ENCODE assay signal across 9 cellular contexts in the genomic region with DNA sequence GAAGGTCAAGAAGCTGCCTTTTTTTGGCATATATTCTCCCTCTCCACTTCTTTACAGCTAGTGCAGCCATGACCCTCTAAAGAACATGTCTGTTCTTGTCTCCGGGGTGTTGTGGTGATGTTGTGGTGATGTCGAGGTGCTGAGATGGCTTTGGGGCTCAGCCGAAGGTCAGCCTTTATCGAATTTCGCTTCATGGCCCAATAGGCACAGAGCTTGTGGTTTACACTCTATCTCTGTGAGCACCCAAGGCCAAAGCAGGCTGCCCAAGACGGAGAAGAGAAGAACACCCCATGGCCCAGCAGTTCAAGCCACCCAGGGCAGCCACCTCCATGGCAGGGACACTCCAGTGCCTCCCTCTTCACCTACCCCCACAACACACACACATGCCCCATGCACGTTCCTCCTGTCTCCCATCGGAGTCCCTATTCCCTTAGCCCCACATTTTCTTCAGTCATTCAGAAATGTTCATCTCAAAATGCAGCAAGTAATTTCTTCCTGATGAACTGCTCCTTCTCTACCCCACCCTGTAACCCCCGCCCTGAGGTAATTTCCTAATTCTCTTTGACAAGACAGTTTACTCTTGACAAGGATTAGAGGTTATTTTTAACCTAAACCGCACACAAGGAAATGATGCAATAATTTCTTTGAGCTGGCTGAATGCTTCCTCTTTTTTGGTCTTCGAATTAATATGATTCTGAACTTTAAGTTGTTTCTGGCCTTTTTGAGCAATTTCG. TPM values are rescaled to one million over a fixed set of nuclear protein-coding genes. Genes with fewer than 3 reads are reported as not detected.
DNase-seq lines count a peak whose midpoint lies in the region; ATAC-seq and TF ChIP-seq lines count a peak whose summit lies in the region.
"Had no signal": no experiment of that assay in that cellular context is flagged by ENCODE, and none has a peak within 500 bp of the region (broad histone marks: within the 10 kb centered on the region; RNA-seq: fewer than 3 reads in every experiment).

No MANE protein-coding gene starts in this region.

- H2BK120ac ChIP-seq in H9 (ENCODE audit: low read depth, low read length, poor library complexity, severe bottlenecking), result no peak overlapping the region

- H3K56ac ChIP-seq in H9 (ENCODE audit: insufficient read length, low read depth, low read length), result no peak overlapping the region

- no peaks in the 10 kb centered on the region for H3K79me1 ChIP-seq in H9 (ENCODE audit: insufficient read depth, low read depth, low read length, poor library complexity, severe bottlenecking)

- peaks cover 5% of the 10 kb centered on the region; the same call in 1 of the 2 replicates for H3F3A ChIP-seq in Loucy (ENCODE audit: low read depth)

- H3K4me2 ChIP-seq in H9 (ENCODE audit: insufficient read depth, insufficient read length, low read length) (no peak overlapping the region), Loucy (ENCODE audit: low read depth, low read length, poor library complexity, severe bottlenecking) (peak overlapping the region; percentile 64)

- H3K9me3 Mint-ChIP-seq in activated T-cell treated with anti-CD3 and anti-CD28 coated beads, Interleukin-2, amount 50 U/mL, for 24 hours, result no peaks in the 10 kb centered on the region
- no peaks in the 10 kb centered on the region for H3K9me3 Mint-ChIP-seq in H9
- H3K9me3 Mint-ChIP-seq in central memory CD8-positive, alpha-beta T cell, result no peaks in the 10 kb centered on the region

- no peaks in the 10 kb centered on the region for H3K27me3 ChIP-seq in H9 (ENCODE audit: insufficient read depth, low read length)
- no peaks in the 10 kb centered on the region for H3K27me3 ChIP-seq in Loucy (ENCODE audit: insufficient read depth, low read length, poor library complexity, severe bottlenecking)

- H3K4me1 Mint-ChIP-seq in activated T-cell treated with anti-CD3 and anti-CD28 coated beads, Interleukin-2, amount 50 U/mL, for 24 hours (ENCODE audit: low read depth), result peaks cover 14% of the 10 kb centered on the region
- peaks cover 0 to 6% of the 10 kb centered on the region in 2 experiments; a peak in 3 of 4 replicates for H3K4me1 Mint-ChIP-seq in H9
- H3K4me1 Mint-ChIP-seq in central memory CD8-positive, alpha-beta T cell, result peaks cover 18% of the 10 kb centered on the region

- H3K23me2 ChIP-seq in H9 (ENCODE audit: insufficient read length, low read depth, low read length, poor library complexity, severe bottlenecking), result no peaks in the 10 kb centered on the region

- H3K36me3 ChIP-seq in Loucy (ENCODE audit: insufficient read depth, low read length), result no peaks in the 10 kb centered on the region

- ATAC-seq in central memory CD8-positive, alpha-beta T cell (replicated peaks; ENCODE audit: extremely low read depth, poor library complexity, severe bottlenecking), result peak; percentile 72

- no peak overlapping the region for H3K9ac ChIP-seq in H9 (ENCODE audit: extremely low read depth, insufficient read length, low read length)
- peak overlapping the region; percentile 66 for H3K9ac ChIP-seq in Loucy (ENCODE audit: low read depth, low read length, poor library complexity, severe bottlenecking)

- H3K9me3 ChIP-seq in H9 (ENCODE audit: control insufficient read depth, low read depth, low read length) (no peaks in the 10 kb centered on the region), Loucy (ENCODE audit: insufficient read depth, low read depth, low read length) (no peaks in the 10 kb centered on the region)

- intact Hi-C loops in posterior vena cava (cut with DNase I), result no loop called here

- H3K4me3 Mint-ChIP-seq in activated T-cell treated with anti-CD3 and anti-CD28 coated beads, Interleukin-2, amount 50 U/mL, for 24 hours, result no peak overlapping the region
- H3K4me3 Mint-ChIP-seq in H9, result no peak overlapping the region
- peak overlapping the region; percentile 3 for H3K4me3 Mint-ChIP-seq in central memory CD8-positive, alpha-beta T cell
- H3K4me3 Mint-ChIP-seq: brain had no signal

- no peak overlapping the region for H3K4ac ChIP-seq in H9 (ENCODE audit: low read depth, low read length)

- H3K36me3 Mint-ChIP-seq in activated T-cell treated with anti-CD3 and anti-CD28 coated beads, Interleukin-2, amount 50 U/mL, for 24 hours (ENCODE audit: low read depth), result no peaks in the 10 kb centered on the region
- no peaks in the 10 kb centered on the region for H3K36me3 Mint-ChIP-seq in H9 (ENCODE audit: insufficient read depth in 1 of 3, low read depth in 3 of 3)
- H3K36me3 Mint-ChIP-seq in central memory CD8-positive, alpha-beta T cell (ENCODE audit: insufficient read depth), result peaks cover 3% of the 10 kb centered on the region
- H3K36me3 Mint-ChIP-seq: brain had no signal

- H3K14ac ChIP-seq in H9 (ENCODE audit: insufficient read depth, low read length), result peak overlapping the region; percentile 28; the same call in 1 of the 2 replicates

- H3K4me3 ChIP-seq in Loucy (ENCODE audit: low read length, poor library complexity, severe bottlenecking), result peak overlapping the region; percentile 40

- H3K23ac ChIP-seq in H9 (ENCODE audit: insufficient read length, low read depth, low read length), result no peak overlapping the region

- H2BK20ac ChIP-seq in H9 (ENCODE audit: low read depth, low read length, poor library complexity, severe bottlenecking), result no peak overlapping the region

- H3K27me3 Mint-ChIP-seq in activated T-cell treated with anti-CD3 and anti-CD28 coated beads, Interleukin-2, amount 50 U/mL, for 24 hours, result peaks cover 13% of the 10 kb centered on the region
- peaks cover 4% of the 10 kb centered on the region for H3K27me3 Mint-ChIP-seq in H9 (ENCODE audit: low read depth)
- peaks cover 39% of the 10 kb centered on the region for H3K27me3 Mint-ChIP-seq in central memory CD8-positive, alpha-beta T cell

- no CpG with 5 or more reads among the region's 12 CpGs for WGBS in H9 (ENCODE audit: extremely low coverage, insufficient read length, low lambda C conversion rate)

- H3K4me1 ChIP-seq in H9 (ENCODE audit: insufficient read depth, low read length) (no peaks in the 10 kb centered on the region), Loucy (ENCODE audit: insufficient read depth, low read length, poor library complexity, severe bottlenecking) (peaks cover 45% of the 10 kb centered on the region)

- H2AFZ ChIP-seq in H9 (ENCODE audit: low read length) (no peak overlapping the region), Loucy (ENCODE audit: low read length) (peak overlapping the region; percentile 23; the same call in 1 of the 2 replicates)

- H2BK15ac ChIP-seq in H9 (ENCODE audit: low read depth, low read length), result no peak overlapping the region

- H2AK5ac ChIP-seq in H9 (ENCODE audit: insufficient read length, low read length), result no peak overlapping the region

- no peak overlapping the region for H4K91ac ChIP-seq in H9 (ENCODE audit: insufficient read length, low read depth, low read length)

- no peak overlapping the region for H4K5ac ChIP-seq in H9 (ENCODE audit: insufficient read length, low read depth, low read length)

- no peak overlapping the region for H3K27ac ChIP-seq in H9 (ENCODE audit: insufficient read length, low read depth, low read length)

- no peak overlapping the region for H2BK5ac ChIP-seq in H9 (ENCODE audit: insufficient read length, low read length)

- no peak overlapping the region for H3T11ph ChIP-seq in H9 (ENCODE audit: low read length)

- H3K79me2 ChIP-seq in H9 (ENCODE audit: insufficient read depth, low read length) (no peaks in the 10 kb centered on the region), Loucy (ENCODE audit: insufficient read depth, low read length) (no peaks in the 10 kb centered on the region)

- no peak overlapping the region for H2BK12ac ChIP-seq in H9 (ENCODE audit: insufficient read length, low read depth, low read length)

- H4K8ac ChIP-seq in H9 (replicated peaks; ENCODE audit: insufficient read length, low read depth, low read length), result no peak overlapping the region

- TF ChIP-seq CTCF in H9 (conservative IDR thresholded peaks at IDR 0.05) (no peak), Loucy (conservative IDR thresholded peaks at IDR 0.05; ENCODE audit: low read length) (no peak)

- no peak overlapping the region for H3K18ac ChIP-seq in H9 (ENCODE audit: insufficient read length, low read depth, low read length)

- H3K27ac Mint-ChIP-seq in activated T-cell treated with anti-CD3 and anti-CD28 coated beads, Interleukin-2, amount 50 U/mL, for 24 hours, result peak overlapping the region; percentile 6
- peak overlapping the region in 1 of 3 experiments; percentile 57; a peak in 1 of 7 replicates for H3K27ac Mint-ChIP-seq in H9
- H3K27ac Mint-ChIP-seq in central memory CD8-positive, alpha-beta T cell (ENCODE audit: low read depth), result no peak overlapping the region
- H3K27ac Mint-ChIP-seq: brain had no signal

- DNase-seq in activated T-cell treated with anti-CD3 and anti-CD28 coated beads, Interleukin-2, amount 50 U/mL, for 24 hours, result no peak
- DNase-seq in activated T-cell treated with anti-CD3 and anti-CD28 coated beads, Interleukin-2, amount 50 U/mL, for 48 hours, result no peak
- no peak for DNase-seq in H9
- DNase-seq in central memory CD8-positive, alpha-beta T cell (ENCODE audit: low spot score in 2 of 2), result no peak
- DNase-seq in posterior vena cava (ENCODE audit: low spot score), result no peak
- DNase-seq in NCI-H524 treated with DMSO at 0.1 percent for 48 hours (lab: John Stamatoyannopoulos, UW), result no peak
- DNase-seq in stimulated activated CD4-positive, alpha-beta T cell treated with anti-CD3 and anti-CD28 coated beads, Interleukin-2, amount 100 ng/mL, for 24 hours, result no peak

- no peaks in the 10 kb centered on the region for H4K20me1 ChIP-seq in H9 (ENCODE audit: control insufficient read depth, insufficient read depth, insufficient read length)
- no peaks in the 10 kb centered on the region for H4K20me1 ChIP-seq in Loucy (ENCODE audit: insufficient read depth, low read length, poor library complexity, severe bottlenecking)

- H3K9me2 ChIP-seq in Loucy (replicated peaks; ENCODE audit: low read depth, low read length), result no peaks in the 10 kb centered on the region

RNA-seq across cellular contexts. Expression of gene ADRB1, which starts 18.6 kb away (rescaled TPM):
- total RNA-seq in H9 (2021) (0.13 TPM in 1 of 2 replicates, not detected in the other), posterior vena cava (under 1 TPM; 0.14 to 0.32 TPM)
